In genomic region chr12:109832534-109833306, GRCh38 we compare ENCODE assay signal across 11 cellular contexts. TPM values are rescaled to one million over a fixed set of nuclear protein-coding genes. Genes with fewer than 3 reads are reported as not detected.
DNase-seq lines count a peak whose midpoint lies in the region; FAIRE-seq and TF ChIP-seq lines count a peak whose summit lies in the region.
"Had no signal": no experiment of that assay in that cellular context is flagged by ENCODE, and none has a peak within 500 bp of the region (broad histone marks: within the 10 kb centered on the region; RNA-seq: fewer than 3 reads in every experiment).

No MANE protein-coding gene starts in this region.

- H2BK15ac ChIP-seq in H9 (ENCODE audit: low read depth, low read length): no peak overlapping the region

- H3K27ac ChIP-seq in H9 (ENCODE audit: insufficient read length, low read depth, low read length) (no peak overlapping the region), kidney (ENCODE audit: low read depth in 2 of 2, low read length in 2 of 2) (peak overlapping the region; percentile 71 to 93)
- H3K27ac ChIP-seq: neutrophil had no signal

- H2BK12ac ChIP-seq in H9 (ENCODE audit: insufficient read length, low read depth, low read length): no peak overlapping the region

- no peaks in the 10 kb centered on the region for H3K27me3 ChIP-seq in H9 (ENCODE audit: insufficient read depth, low read length)
- H3K27me3 ChIP-seq in skeletal muscle satellite cell (ENCODE audit: control insufficient read depth, insufficient read depth, low read length): peaks cover 7% of the 10 kb centered on the region

- no peak overlapping the region for H4K8ac ChIP-seq in H9 (replicated peaks; ENCODE audit: insufficient read length, low read depth, low read length)

- H3K9me3 ChIP-seq in H9 (ENCODE audit: control insufficient read depth, low read depth, low read length) (no peaks in the 10 kb centered on the region), kidney (ENCODE audit: control insufficient read depth in 1 of 2, low read length in 2 of 2) (no peaks in the 10 kb centered on the region), skeletal muscle satellite cell (replicated peaks; ENCODE audit: low read length) (no peaks in the 10 kb centered on the region)
- H3K9me3 ChIP-seq: neutrophil had no signal

- H3K9me3 Mint-ChIP-seq in H9: no peaks in the 10 kb centered on the region; a peak in 1 of 5 replicates
- H3K9me3 Mint-ChIP-seq: activated CD4-positive, alpha-beta T cell treated with anti-CD3 and anti-CD28 coated beads, Interleukin-2, amount 10 ng/mL, durations not matched to agents 7 days and 5 days; activated naive CD4-positive, alpha-beta T cell treated with anti-CD3 and anti-CD28 coated beads, Interleukin-2, amount 50 U/mL, for 24 hours had no signal

- H4K91ac ChIP-seq in H9 (ENCODE audit: insufficient read length, low read depth, low read length): no peak overlapping the region

- no peak overlapping the region for H3K4ac ChIP-seq in H9 (ENCODE audit: low read depth, low read length)

- H3K9ac ChIP-seq in H9 (ENCODE audit: extremely low read depth, insufficient read length, low read length) (no peak overlapping the region), kidney (ENCODE audit: low read length in 2 of 2) (peak overlapping the region in 1 of 2 donors; percentile 77), skeletal muscle satellite cell (ENCODE audit: low read depth, low read length) (peak overlapping the region; percentile 80)

- H2AFZ ChIP-seq in H9 (ENCODE audit: low read length): no peak overlapping the region

- H3K79me1 ChIP-seq in H9 (ENCODE audit: insufficient read depth, low read depth, low read length, poor library complexity, severe bottlenecking): no peaks in the 10 kb centered on the region

- no peak overlapping the region for H3K56ac ChIP-seq in H9 (ENCODE audit: insufficient read length, low read depth, low read length)

- H3K27me3 Mint-ChIP-seq in H9 (ENCODE audit: low read depth): peaks cover 2% of the 10 kb centered on the region

- H2BK20ac ChIP-seq in H9 (ENCODE audit: low read depth, low read length, poor library complexity, severe bottlenecking): no peak overlapping the region

- H3K4me2 ChIP-seq in H9 (ENCODE audit: insufficient read depth, insufficient read length, low read length): peak overlapping the region; percentile 21
- peak overlapping the region; percentile 85 for H3K4me2 ChIP-seq in skeletal muscle satellite cell (ENCODE audit: low read length)

- peaks cover 8 to 13% of the 10 kb centered on the region in 2 experiments; a peak in 3 of 4 replicates for H3K4me1 Mint-ChIP-seq in H9

- no peak overlapping the region for H2BK5ac ChIP-seq in H9 (ENCODE audit: insufficient read length, low read length)

- H3K4me3 ChIP-seq in cardiac fibroblast (replicated peaks in 1 of 2; ENCODE audit: low read depth in 2 of 2, low read length in 2 of 2) (peak overlapping the region; percentile 61 to 62), kidney (ENCODE audit: low read length in 2 of 2) (peak overlapping the region; percentile 43 to 79), skeletal muscle satellite cell (ENCODE audit: low read length) (peak overlapping the region; percentile 75)

- H3K4me1 ChIP-seq in H9 (ENCODE audit: insufficient read depth, low read length): no peaks in the 10 kb centered on the region
- H3K4me1 ChIP-seq in kidney (ENCODE audit: control insufficient read depth in 1 of 2, insufficient read depth in 1 of 2, low read depth in 1 of 2, low read length in 2 of 2): peaks cover 5 to 23% of the 10 kb centered on the region in 2 donors
- H3K4me1 ChIP-seq in skeletal muscle satellite cell (ENCODE audit: control insufficient read depth, insufficient read depth, low read length): peaks cover 21% of the 10 kb centered on the region

- H2AK5ac ChIP-seq in H9 (ENCODE audit: insufficient read length, low read length): no peak overlapping the region

- H3K18ac ChIP-seq in H9 (ENCODE audit: insufficient read length, low read depth, low read length): no peak overlapping the region

- DNase-seq in H9 (no peak), cardiac fibroblast (ENCODE audit: low read depth in 2 of 2) (no peak), kidney (no peak), Kasumi-1 (lab: John Stamatoyannopoulos, UW) (no peak), MV-4-11 (lab: John Stamatoyannopoulos, UW) (no peak), GM03348 (ENCODE audit: low spot score) (no peak)
- no peak for DNase-seq in activated CD4-positive, alpha-beta T cell treated with anti-CD3 and anti-CD28 coated beads for 1 hour
- DNase-seq: activated CD4-positive, alpha-beta T cell treated with anti-CD3 and anti-CD28 coated beads, Interleukin-2, amount 10 ng/mL, durations not matched to agents 7 days and 5 days had no signal

- no peaks in the 10 kb centered on the region for H3K36me3 Mint-ChIP-seq in H9 (ENCODE audit: insufficient read depth in 1 of 3, low read depth in 3 of 3)
- H3K36me3 Mint-ChIP-seq: activated naive CD4-positive, alpha-beta T cell treated with anti-CD3 and anti-CD28 coated beads, Interleukin-2, amount 50 U/mL, for 24 hours had no signal

- no peak for FAIRE-seq in kidney (lab: Jason Lieb, UNC)

- no peak for TF ChIP-seq CTCF in H9 (conservative IDR thresholded peaks at IDR 0.05)
- no peak for TF ChIP-seq CTCF in cardiac fibroblast (IDR thresholded peaks at IDR 0.05; ENCODE audit: low read depth, low read length)
- TF ChIP-seq CTCF in kidney (IDR thresholded peaks at IDR 0.05; ENCODE audit: borderline replicate concordance, extremely low read depth, insufficient read depth): no peak

- no peaks in the 10 kb centered on the region for H3K23me2 ChIP-seq in H9 (ENCODE audit: insufficient read length, low read depth, low read length, poor library complexity, severe bottlenecking)

- peak overlapping the region; percentile 63 to 71; a peak in 4 of 5 replicates for H3K4me3 Mint-ChIP-seq in H9
- H3K4me3 Mint-ChIP-seq: activated CD4-positive, alpha-beta T cell treated with anti-CD3 and anti-CD28 coated beads, Interleukin-2, amount 10 ng/mL, durations not matched to agents 7 days and 5 days had no signal

- no peak overlapping the region for H2BK120ac ChIP-seq in H9 (ENCODE audit: low read depth, low read length, poor library complexity, severe bottlenecking)

- H4K5ac ChIP-seq in H9 (ENCODE audit: insufficient read length, low read depth, low read length): no peak overlapping the region

- no peaks in the 10 kb centered on the region for H3K79me2 ChIP-seq in H9 (ENCODE audit: insufficient read depth, low read length)

- no peaks in the 10 kb centered on the region for H3K36me3 ChIP-seq in kidney (ENCODE audit: control insufficient read depth in 1 of 2, insufficient read depth in 2 of 2, low read length in 2 of 2)
- H3K36me3 ChIP-seq in skeletal muscle satellite cell (ENCODE audit: insufficient read depth, low read length): no peaks in the 10 kb centered on the region
- H3K36me3 ChIP-seq: neutrophil had no signal

- no peak overlapping the region for H3K23ac ChIP-seq in H9 (ENCODE audit: insufficient read length, low read depth, low read length)

- peak overlapping the region; percentile 74; the same call in 1 of the 2 replicates for H3K14ac ChIP-seq in H9 (ENCODE audit: insufficient read depth, low read length)

- intact Hi-C loops in kidney (cut with DNase I): no loop called here

- H3T11ph ChIP-seq in H9 (ENCODE audit: low read length): no peak overlapping the region

- no peak overlapping the region for H3K27ac Mint-ChIP-seq in H9
- H3K27ac Mint-ChIP-seq: activated CD4-positive, alpha-beta T cell treated with anti-CD3 and anti-CD28 coated beads, Interleukin-2, amount 10 ng/mL, durations not matched to agents 7 days and 5 days; activated naive CD4-positive, alpha-beta T cell treated with anti-CD3 and anti-CD28 coated beads, Interleukin-2, amount 50 U/mL, for 24 hours had no signal

- H4K20me1 ChIP-seq in H9 (ENCODE audit: control insufficient read depth, insufficient read depth, insufficient read length): no peaks in the 10 kb centered on the region

- WGBS in H9 (ENCODE audit: extremely low coverage, insufficient read length, low lambda C conversion rate): no CpG with 5 or more reads among the region's 31 CpGs

RNA-seq across cellular contexts. Expression of gene TRPV4, which starts 0.5 kb away (rescaled TPM):
- total RNA-seq in H9 (2021) (4.9 TPM in 2 replicates), kidney (6.0 TPM)
- 24.5 TPM for polyA plus RNA-seq in kidney (ENCODE audit: insufficient read depth, low read depth, low replicate concordance)
- 0.22 and 1.0 TPM in 2 replicates for total RNA-seq in skeletal muscle satellite cell (2012; rRNA removed)

RNA-seq across cellular contexts. Expression of gene GLTP, which starts 47.6 kb away (rescaled TPM):
- total RNA-seq in H9 (2021) (15.5 and 15.7 TPM in 2 replicates), kidney (45.9 TPM)
- polyA plus RNA-seq in kidney (ENCODE audit: insufficient read depth, low read depth, low replicate concordance): 56.4 TPM
- 60.6 and 64.0 TPM in 2 replicates for total RNA-seq in skeletal muscle satellite cell (2012; rRNA removed)
